ENCODE assay signal across 9 cellular contexts in genomic region chr9:122099271-122099869, GRCh38. TPM values are rescaled to one million over a fixed set of nuclear protein-coding genes. Genes with fewer than 3 reads are reported as not detected.
DNase-seq lines count a peak whose midpoint lies in the region; ATAC-seq and TF ChIP-seq lines count a peak whose summit lies in the region.
"Had no signal": no experiment of that assay in that cellular context is flagged by ENCODE, and none has a peak within 500 bp of the region (broad histone marks: within the 10 kb centered on the region; RNA-seq: fewer than 3 reads in every experiment).

No MANE protein-coding gene starts in this region.

- no peaks in the 10 kb centered on the region for H3K27me3 ChIP-seq in breast epithelium

- ATAC-seq in HG02678 (IDR thresholded peaks at IDR 0.05; ENCODE audit: unreplicated experiment) (peak; percentile 70), activated B cell treated with CpG ODN at 0.5 μM for 24 hours (ENCODE audit: low read depth) (peak; percentile 87), HG03175 (IDR thresholded peaks at IDR 0.05; ENCODE audit: unreplicated experiment) (no peak)

- no peak for TF ChIP-seq POLR2A in breast epithelium (IDR thresholded peaks at IDR 0.05)

- peaks cover 9% of the 10 kb centered on the region for H3K4me1 Mint-ChIP-seq in activated B cell treated with CpG ODN at 0.5 μM for 24 hours

- no peak for TF ChIP-seq CTCF in activated B cell treated with CpG ODN at 0.5 μM for 24 hours (IDR thresholded peaks at IDR 0.05)
- peak; percentile 62 to 91 (median 70) for TF ChIP-seq CTCF in breast epithelium (IDR thresholded peaks at IDR 0.05)

- POLR2A ChIA-PET in activated B cell treated with CpG ODN at 0.5 μM for 24 hours (lab: Charles Lee), result interaction anchor here (0.5 to 1.0 kb wide), 2 partner anchors 133 to 251 kb away, joined by 3 to 4 read pairs; no protein-coding TSS in a partner anchor

- H3K9me3 Mint-ChIP-seq in activated B cell treated with CpG ODN at 0.5 μM for 24 hours, result peaks cover 6% of the 10 kb centered on the region

- H3K27ac ChIP-seq in breast epithelium, result no peak overlapping the region
- H3K27ac ChIP-seq: epithelial cell of prostate had no signal

- peaks cover 14% of the 10 kb centered on the region for H3K27me3 Mint-ChIP-seq in activated B cell treated with CpG ODN at 0.5 μM for 24 hours

- no peak overlapping the region for H3K27ac Mint-ChIP-seq in activated B cell treated with CpG ODN at 0.5 μM for 24 hours

- H3K4me3 ChIP-seq in breast epithelium, result no peak overlapping the region

- CTCF ChIA-PET in activated B cell treated with CpG ODN at 0.5 μM for 24 hours (lab: Charles Lee), result interaction anchor here (0.8 to 6.5 kb wide), 30 partner anchors 10 to 1287 kb away, joined by 3 to 88 read pairs (median 5); partner anchors contain the start of genes MORN5, MRRF, NDUFA8 and RBM18

- H3K4me3 Mint-ChIP-seq in activated B cell treated with CpG ODN at 0.5 μM for 24 hours, result peak overlapping the region; percentile 57

- no peaks in the 10 kb centered on the region for H3K36me3 ChIP-seq in breast epithelium

- intact Hi-C loops in activated B cell treated with CpG ODN at 0.5 μM for 24 hours (cut with micrococcal nuclease), result loop anchor here (1.0 to 10.0 kb wide), 5 partner anchors 24 to 711 kb away; no protein-coding TSS in a partner anchor
- intact Hi-C loops in breast epithelium (cut with DNase I; ENCODE audit: low total_unique reads), result no loop called here

- DNase-seq in Daoy (ENCODE audit: low read depth) (peak; percentile 72), NCI-H2171 treated with DMSO at 0.1 percent for 48 hours (lab: John Stamatoyannopoulos, UW) (peak; percentile 59), activated B cell treated with CpG ODN at 0.5 μM for 24 hours (peak; percentile 67), breast epithelium (ENCODE audit: low spot score in 2 of 2) (peak; percentile 59 to 84), islet precursor cell (peak; percentile 83)
- DNase-seq in stimulated activated CD4-positive, alpha-beta T cell treated with anti-CD3 and anti-CD28 coated beads, Interleukin-1b, Interleukin-23, amount 100 ng/mL, for 1 hour (ENCODE audit: low read depth in 2 of 2), result peak; percentile 57 to 67

- H3K9me3 ChIP-seq in breast epithelium, result no peaks in the 10 kb centered on the region

- H3K36me3 Mint-ChIP-seq in activated B cell treated with CpG ODN at 0.5 μM for 24 hours (ENCODE audit: low read depth), result no peaks in the 10 kb centered on the region

- no peaks in the 10 kb centered on the region for H3K4me1 ChIP-seq in breast epithelium

RNA-seq across cellular contexts. Expression of gene TTLL11, which starts 6.3 kb away (rescaled TPM):
- total RNA-seq in Daoy (2014; rRNA removed; shearing (Covaris generic)), result 3.5 and 5.6 TPM in 2 replicates
- 3.6 and 4.7 TPM in 2 replicates for total RNA-seq in activated B cell treated with CpG ODN at 0.5 μM for 24 hours
- 10 to 100 TPM in 1 of 3 donors, 1 to 10 TPM in 2; 9.0 to 12.1 (median 10.0) TPM for total RNA-seq in breast epithelium
